16 cellular contexts compared by ENCODE assay signal in the genomic region with DNA sequence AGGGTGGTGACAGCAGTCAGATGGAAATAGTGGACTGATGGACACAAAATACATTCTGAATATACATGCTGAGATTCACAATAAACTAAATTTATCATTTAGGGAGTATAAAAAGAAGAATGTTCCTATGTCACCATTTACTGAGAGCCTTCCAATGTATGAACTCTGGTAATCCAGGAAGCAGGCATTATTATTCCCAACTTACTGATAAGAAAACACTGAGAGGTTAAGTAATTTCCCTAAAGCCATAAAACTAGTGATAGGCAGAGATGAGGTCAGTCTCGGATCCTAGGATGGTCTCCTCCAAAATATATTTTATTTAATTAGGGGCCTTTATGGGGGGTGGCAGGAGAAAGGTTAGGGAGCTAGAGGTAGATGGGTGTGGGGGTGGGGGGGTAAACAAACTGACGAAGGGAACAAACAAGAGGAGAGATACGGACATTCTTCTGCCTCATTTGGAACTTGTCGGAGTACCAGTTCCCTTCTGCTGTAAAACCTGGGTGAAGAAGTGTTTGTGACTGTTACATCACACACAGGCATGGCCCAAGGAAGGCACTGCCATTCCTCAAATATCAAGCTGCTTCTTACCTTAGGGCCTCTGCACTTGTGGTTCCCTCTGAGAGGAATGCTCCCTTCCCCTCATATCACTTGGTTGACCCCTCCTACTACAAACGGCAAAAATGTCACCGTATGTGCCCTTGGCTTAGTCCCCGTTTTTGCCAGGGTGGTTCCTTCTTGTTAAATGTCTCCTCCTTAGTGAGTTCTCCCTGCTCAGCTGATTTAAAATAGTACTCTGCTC. TPM values are rescaled to one million over a fixed set of nuclear protein-coding genes. Genes with fewer than 3 reads are reported as not detected.
DNase-seq lines count a peak whose midpoint lies in the region; ATAC-seq, FAIRE-seq and TF ChIP-seq lines count a peak whose summit lies in the region.
"Had no signal": no experiment of that assay in that cellular context is flagged by ENCODE, and none has a peak within 500 bp of the region (broad histone marks: within the 10 kb centered on the region; RNA-seq: fewer than 3 reads in every experiment).

No MANE protein-coding gene starts in this region.

- TF ChIP-seq CTCF in activated CD8-positive, alpha-beta T cell treated with anti-CD3 and anti-CD28 coated beads for 36 hours (IDR thresholded peaks at IDR 0.05): no peak

- no peak overlapping the region for H3K4me3 ChIP-seq in small intestine (ENCODE audit: low read depth in 1 of 2, low read length in 2 of 2)
- H3K4me3 ChIP-seq: BLaER1 had no signal

- peaks cover 62% of the 10 kb centered on the region for H3K36me3 Mint-ChIP-seq in activated CD8-positive, alpha-beta T cell treated with anti-CD3 and anti-CD28 coated beads for 36 hours (ENCODE audit: low read depth)
- H3K36me3 Mint-ChIP-seq in activated CD8-positive, alpha-beta T cell treated with anti-CD3 and anti-CD28 coated beads, Interleukin-2, amount 10 ng/mL, durations not matched to agents 7 days and 5 days (ENCODE audit: low read depth): peaks cover 31% of the 10 kb centered on the region
- H3K36me3 Mint-ChIP-seq in activated naive CD8-positive, alpha-beta T cell: peaks cover 39% of the 10 kb centered on the region

- POLR2A ChIA-PET in activated CD8-positive, alpha-beta T cell treated with anti-CD3 and anti-CD28 coated beads for 36 hours (lab: Charles Lee): interaction anchor here (1.2 kb wide), 1 partner anchor 53 kb away, joined by 4 read pairs; no protein-coding TSS in a partner anchor
- POLR2A ChIA-PET in activated CD8-positive, alpha-beta T cell treated with anti-CD3 and anti-CD28 coated beads, Interleukin-2, amount 10 ng/mL, durations not matched to agents 7 days and 5 days (lab: Charles Lee): no interaction called here

- no peak for ATAC-seq in activated CD8-positive, alpha-beta T cell treated with anti-CD3 and anti-CD28 coated beads for 36 hours
- ATAC-seq in activated CD8-positive, alpha-beta T cell treated with anti-CD3 and anti-CD28 coated beads, Interleukin-2, amount 10 ng/mL, durations not matched to agents 7 days and 5 days: no peak
- peak; percentile 80 for ATAC-seq in left colon

- H3K36me3 ChIP-seq in small intestine (ENCODE audit: control insufficient read depth in 2 of 2, insufficient read depth in 2 of 2, low read length in 2 of 2): peaks cover 0 to 10% of the 10 kb centered on the region in 2 donors

- DNase-seq in activated CD8-positive, alpha-beta T cell treated with anti-CD3 and anti-CD28 coated beads for 36 hours: no peak
- no peak for DNase-seq in activated CD8-positive, alpha-beta T cell treated with anti-CD3 and anti-CD28 coated beads, Interleukin-2, amount 10 ng/mL, durations not matched to agents 7 days and 5 days
- DNase-seq in left colon (no peak), small intestine (peak; percentile 74), kidney glomerular epithelial cell (lab: John Stamatoyannopoulos, UW) (no peak), HuH-7 (ENCODE audit: low spot score) (no peak)
- DNase-seq: 8988T; AML-193; Caco-2; CD8-positive, alpha-beta memory T cell; DND-41; GF-D8; HCEC 1CT had no signal

- no peaks in the 10 kb centered on the region for H3K27me3 Mint-ChIP-seq in activated CD8-positive, alpha-beta T cell treated with anti-CD3 and anti-CD28 coated beads for 36 hours
- no peaks in the 10 kb centered on the region for H3K27me3 Mint-ChIP-seq in activated CD8-positive, alpha-beta T cell treated with anti-CD3 and anti-CD28 coated beads, Interleukin-2, amount 10 ng/mL, durations not matched to agents 7 days and 5 days (ENCODE audit: low read depth)
- H3K27me3 Mint-ChIP-seq in activated naive CD8-positive, alpha-beta T cell: no peaks in the 10 kb centered on the region
- H3K27me3 Mint-ChIP-seq: CD8-positive, alpha-beta memory T cell had no signal

- H3K4me1 Mint-ChIP-seq in activated CD8-positive, alpha-beta T cell treated with anti-CD3 and anti-CD28 coated beads for 36 hours (ENCODE audit: low read depth): peaks cover 57% of the 10 kb centered on the region
- peaks cover 31% of the 10 kb centered on the region for H3K4me1 Mint-ChIP-seq in activated CD8-positive, alpha-beta T cell treated with anti-CD3 and anti-CD28 coated beads, Interleukin-2, amount 10 ng/mL, durations not matched to agents 7 days and 5 days (ENCODE audit: low read depth)
- peaks cover 60% of the 10 kb centered on the region for H3K4me1 Mint-ChIP-seq in activated naive CD8-positive, alpha-beta T cell (ENCODE audit: low read depth)

- peak overlapping the region in 1 of 2 donors; percentile 63 for H3K27ac ChIP-seq in small intestine (ENCODE audit: low read depth in 1 of 2, low read length in 1 of 2)
- H3K27ac ChIP-seq: BLaER1 had no signal

- CTCF ChIA-PET in activated CD8-positive, alpha-beta T cell treated with anti-CD3 and anti-CD28 coated beads for 36 hours (lab: Charles Lee): interaction anchor here (1.0 to 1.6 kb wide), 3 partner anchors 20 to 195 kb away, joined by 3 to 5 read pairs (median 4); no protein-coding TSS in a partner anchor
- CTCF ChIA-PET in activated CD8-positive, alpha-beta T cell treated with anti-CD3 and anti-CD28 coated beads, Interleukin-2, amount 10 ng/mL, durations not matched to agents 7 days and 5 days (lab: Charles Lee): no interaction called here

- peaks cover 3 to 9% of the 10 kb centered on the region in 2 donors for H3K4me1 ChIP-seq in small intestine (ENCODE audit: control insufficient read depth in 2 of 2, insufficient read depth in 1 of 2, low read depth in 1 of 2, low read length in 1 of 2)

- H3K27me3 ChIP-seq in small intestine (ENCODE audit: control insufficient read depth in 2 of 2, insufficient read depth in 2 of 2, low read length in 2 of 2): no peaks in the 10 kb centered on the region
- H3K27me3 ChIP-seq: BLaER1 had no signal

- H3K9me3 Mint-ChIP-seq in activated CD8-positive, alpha-beta T cell treated with anti-CD3 and anti-CD28 coated beads for 36 hours: no peaks in the 10 kb centered on the region
- no peaks in the 10 kb centered on the region for H3K9me3 Mint-ChIP-seq in activated CD8-positive, alpha-beta T cell treated with anti-CD3 and anti-CD28 coated beads, Interleukin-2, amount 10 ng/mL, durations not matched to agents 7 days and 5 days (ENCODE audit: insufficient read depth)
- H3K9me3 Mint-ChIP-seq in activated naive CD8-positive, alpha-beta T cell (ENCODE audit: low read depth): no peaks in the 10 kb centered on the region
- H3K9me3 Mint-ChIP-seq: CD8-positive, alpha-beta memory T cell had no signal

- intact Hi-C loops in activated CD8-positive, alpha-beta T cell treated with anti-CD3 and anti-CD28 coated beads for 36 hours (cut with micrococcal nuclease): no loop called here
- intact Hi-C loops in left colon (cut with DNase I, micrococcal nuclease): no loop called here

- H3K4me3 Mint-ChIP-seq in activated CD8-positive, alpha-beta T cell treated with anti-CD3 and anti-CD28 coated beads for 36 hours: no peak overlapping the region
- H3K4me3 Mint-ChIP-seq in activated CD8-positive, alpha-beta T cell treated with anti-CD3 and anti-CD28 coated beads, Interleukin-2, amount 10 ng/mL, durations not matched to agents 7 days and 5 days: no peak overlapping the region
- H3K4me3 Mint-ChIP-seq in activated naive CD8-positive, alpha-beta T cell: no peak overlapping the region

- H3K27ac Mint-ChIP-seq in activated CD8-positive, alpha-beta T cell treated with anti-CD3 and anti-CD28 coated beads for 36 hours: peak overlapping the region; percentile 2
- H3K27ac Mint-ChIP-seq in activated CD8-positive, alpha-beta T cell treated with anti-CD3 and anti-CD28 coated beads, Interleukin-2, amount 10 ng/mL, durations not matched to agents 7 days and 5 days: no peak overlapping the region
- peak overlapping the region; percentile 56 for H3K27ac Mint-ChIP-seq in activated naive CD8-positive, alpha-beta T cell
- H3K27ac Mint-ChIP-seq: CD8-positive, alpha-beta memory T cell had no signal

- no peaks in the 10 kb centered on the region for H3K9me3 ChIP-seq in small intestine (ENCODE audit: control insufficient read depth, low read depth)
- H3K9me3 ChIP-seq: BLaER1, Caco-2 had no signal

- WGBS in small intestine, 3 donors: 23 to 62% (median 38%) methylated on average over 7 of the region's 7 CpGs

- no peak for FAIRE-seq in small intestine (lab: Jason Lieb, UNC)

RNA-seq across cellular contexts. Expression of a gene that starts 6.7 kb away (rescaled TPM):
- total RNA-seq in activated CD8-positive, alpha-beta T cell treated with anti-CD3 and anti-CD28 coated beads for 36 hours: 10 to 100 TPM; 16.0 to 16.8 TPM
- total RNA-seq in activated CD8-positive, alpha-beta T cell treated with anti-CD3 and anti-CD28 coated beads, Interleukin-2, amount 10 ng/mL, durations not matched to agents 7 days and 5 days: 10 to 100 TPM; 11.0 to 11.8 TPM
- total RNA-seq in left colon: 10 to 100 TPM; 15.4 to 17.0 TPM
- 10 to 100 TPM; 13.4 to 16.1 (median 13.5) TPM for polyA plus RNA-seq in small intestine

RNA-seq across cellular contexts. Expression of a gene that starts 59.7 kb away (rescaled TPM):
- total RNA-seq in activated CD8-positive, alpha-beta T cell treated with anti-CD3 and anti-CD28 coated beads for 36 hours: 1 to 10 TPM in 1 of 2 experiments, under 1 TPM in 1; 0.81 to 1.1 TPM
- total RNA-seq in activated CD8-positive, alpha-beta T cell treated with anti-CD3 and anti-CD28 coated beads, Interleukin-2, amount 10 ng/mL, durations not matched to agents 7 days and 5 days: not detected
- not detected for total RNA-seq in left colon
- polyA plus RNA-seq in small intestine: under 1 TPM in 1 of 3 donors, not detected in 2; 0.10 TPM
- total RNA-seq: Caco-2; CD8-positive, alpha-beta memory T cell; H4 had no signal
- polyA plus RNA-seq: CD8-positive, alpha-beta memory T cell had no signal
